33 cellular contexts compared by ENCODE assay signal in the genomic region with DNA sequence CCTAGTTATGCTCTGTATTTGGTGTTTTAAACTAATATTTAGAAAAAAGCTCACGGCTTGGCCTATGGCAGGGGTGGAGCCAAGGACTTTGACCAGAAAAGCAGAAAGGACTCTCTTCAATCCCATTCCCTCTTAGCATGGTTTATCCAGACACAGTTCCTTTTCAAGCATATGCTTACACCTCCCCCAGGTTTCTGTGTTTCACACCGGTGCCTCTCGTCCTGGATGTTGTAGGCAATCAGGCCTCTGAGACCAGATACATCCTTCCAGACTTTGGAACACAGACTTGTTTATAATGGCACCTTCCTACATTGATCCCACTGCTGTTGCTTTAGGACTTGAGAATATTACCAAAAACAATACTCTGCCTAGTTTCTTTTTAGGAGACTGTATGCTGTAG.
DNase-seq lines count a peak whose midpoint lies in the region; FAIRE-seq and TF ChIP-seq lines count a peak whose summit lies in the region.
"Had no signal": no experiment of that assay in that cellular context is flagged by ENCODE, and none has a peak within 500 bp of the region (broad histone marks: within the 10 kb centered on the region; RNA-seq: fewer than 3 reads in every experiment).

No MANE protein-coding gene starts in this region.

- no peak overlapping the region for H3K4me3 Mint-ChIP-seq in activated T-helper 1 cell treated with anti-CD3 and anti-CD28 coated beads, Interleukin-12 subunit alpha, Interleukin-12 subunit beta, Interleukin-2, Interleukin-4 antibody, amounts not matched to agents 30 ng/mL and 10 ng/mL and 1 ng/mL, durations not matched to agents 14 hours and 24 hours and 36 hours
- H3K4me3 Mint-ChIP-seq: B cell; CD14-positive monocyte; CD4-positive, alpha-beta memory T cell; CD4-positive, alpha-beta T cell; CD4-positive, CD25-positive, alpha-beta regulatory T cell; CD8-positive, alpha-beta memory T cell; CD8-positive, alpha-beta T cell had no signal

- DNase-seq in kidney: peak; percentile 25
- peak in 6 of 10 donors; percentile 13 to 73 (median 40) for DNase-seq in posterior cingulate gyrus
- no peak for DNase-seq in head of caudate nucleus
- no peak for DNase-seq in activated T-helper 1 cell treated with anti-CD3 and anti-CD28 coated beads, Interleukin-12 subunit alpha, Interleukin-12 subunit beta, Interleukin-2, Interleukin-4 antibody, amounts not matched to agents 30 ng/mL and 10 ng/mL and 1 ng/mL, durations not matched to agents 14 hours and 24 hours and 36 hours (ENCODE audit: low spot score)
- DNase-seq: 8988T; ACHN; AML-193; BE2C; C1 segment of cervical spinal cord; Caco-2; Calu3; CD4-positive, alpha-beta memory T cell; CD4-positive, alpha-beta T cell; CD4-positive, CD25-positive, alpha-beta regulatory T cell; CD8-positive, alpha-beta memory T cell; CD8-positive, alpha-beta T cell; COR-L47; DMS 273 treated with DMSO at 0.1 percent for 48 hours; DMS153; DMS53; DMS79; DMS79 treated with DMSO at 0.1 percent for 48 hours; DND-41; EL had no signal

- no peak overlapping the region for H3K9ac ChIP-seq in kidney (ENCODE audit: low read length in 2 of 2)
- H3K9ac ChIP-seq: BLaER1; BLaER1 treated with 17β-estradiol and CSF1 and Interleukin-3, amounts not matched to agents 10 nM and 100 nM had no signal

- FAIRE-seq in kidney (lab: Jason Lieb, UNC): no peak
- FAIRE-seq: A204.1, A549, D721Med had no signal

- no peaks in the 10 kb centered on the region for H3K4me1 Mint-ChIP-seq in activated T-helper 1 cell treated with anti-CD3 and anti-CD28 coated beads, Interleukin-12 subunit alpha, Interleukin-12 subunit beta, Interleukin-2, Interleukin-4 antibody, amounts not matched to agents 30 ng/mL and 10 ng/mL and 1 ng/mL, durations not matched to agents 14 hours and 24 hours and 36 hours (ENCODE audit: low read depth)
- H3K4me1 Mint-ChIP-seq: B cell; CD14-positive monocyte; CD4-positive, alpha-beta memory T cell; CD4-positive, CD25-positive, alpha-beta regulatory T cell; CD8-positive, alpha-beta memory T cell had no signal

- H3K4me3 ChIP-seq in kidney (ENCODE audit: low read length in 2 of 2): no peak overlapping the region
- H3K4me3 ChIP-seq: A549; BLaER1; BLaER1 treated with 17β-estradiol and CSF1 and Interleukin-3, amounts not matched to agents 10 nM and 100 nM had no signal

- no peaks in the 10 kb centered on the region for H3K4me1 ChIP-seq in kidney (ENCODE audit: control insufficient read depth in 1 of 2, insufficient read depth in 1 of 2, low read depth in 1 of 2, low read length in 2 of 2)
- H3K4me1 ChIP-seq: BE2C, BLaER1, Caco-2 had no signal

- no peaks in the 10 kb centered on the region for H3K9me3 ChIP-seq in kidney (ENCODE audit: control insufficient read depth in 1 of 2, low read length in 2 of 2)
- H3K9me3 ChIP-seq: A549; BE2C; BLaER1; BLaER1 treated with 17β-estradiol and CSF1 and Interleukin-3, amounts not matched to agents 10 nM and 100 nM; Caco-2 had no signal

- H3K27ac ChIP-seq in kidney (ENCODE audit: low read depth in 2 of 2, low read length in 2 of 2): no peak overlapping the region
- H3K27ac ChIP-seq: 22Rv1; BLaER1; BLaER1 treated with 17β-estradiol and CSF1 and Interleukin-3, amounts not matched to agents 10 nM and 100 nM; C4-2B had no signal

- no peaks in the 10 kb centered on the region for H3K36me3 ChIP-seq in kidney (ENCODE audit: control insufficient read depth in 1 of 2, insufficient read depth in 2 of 2, low read length in 2 of 2)
- H3K36me3 ChIP-seq: BE2C; BLaER1; BLaER1 treated with 17β-estradiol and CSF1 and Interleukin-3, amounts not matched to agents 10 nM and 100 nM had no signal

- no peak overlapping the region for H3K27ac Mint-ChIP-seq in activated T-helper 1 cell treated with anti-CD3 and anti-CD28 coated beads, Interleukin-12 subunit alpha, Interleukin-12 subunit beta, Interleukin-2, Interleukin-4 antibody, amounts not matched to agents 30 ng/mL and 10 ng/mL and 1 ng/mL, durations not matched to agents 14 hours and 24 hours and 36 hours
- H3K27ac Mint-ChIP-seq: B cell; CD4-positive, alpha-beta memory T cell; CD4-positive, alpha-beta T cell; CD4-positive, CD25-positive, alpha-beta regulatory T cell; CD8-positive, alpha-beta memory T cell; CD8-positive, alpha-beta T cell had no signal

- no peaks in the 10 kb centered on the region for H3K36me3 Mint-ChIP-seq in activated T-helper 1 cell treated with anti-CD3 and anti-CD28 coated beads, Interleukin-12 subunit alpha, Interleukin-12 subunit beta, Interleukin-2, Interleukin-4 antibody, amounts not matched to agents 30 ng/mL and 10 ng/mL and 1 ng/mL, durations not matched to agents 14 hours and 24 hours and 36 hours (ENCODE audit: low read depth)
- H3K36me3 Mint-ChIP-seq: CD14-positive monocyte; CD4-positive, alpha-beta memory T cell; CD4-positive, CD25-positive, alpha-beta regulatory T cell; CD8-positive, alpha-beta memory T cell; CD8-positive, alpha-beta T cell had no signal

- no peak for TF ChIP-seq CTCF in kidney (IDR thresholded peaks at IDR 0.05; ENCODE audit: borderline replicate concordance, extremely low read depth, insufficient read depth)

- intact Hi-C loops in kidney (cut with DNase I): no loop called here
- intact Hi-C loops in posterior cingulate gyrus (cut with DNase I): no loop called here
- intact Hi-C loops in head of caudate nucleus (cut with DNase I): no loop called here
- intact Hi-C loops in activated T-helper 1 cell treated with anti-CD3 and anti-CD28 coated beads, Interleukin-12 subunit alpha, Interleukin-12 subunit beta, Interleukin-2, Interleukin-4 antibody, amounts not matched to agents 30 ng/mL and 10 ng/mL and 1 ng/mL, durations not matched to agents 14 hours and 24 hours and 36 hours (cut with micrococcal nuclease): no loop called here

- H3K27me3 Mint-ChIP-seq in activated T-helper 1 cell treated with anti-CD3 and anti-CD28 coated beads, Interleukin-12 subunit alpha, Interleukin-12 subunit beta, Interleukin-2, Interleukin-4 antibody, amounts not matched to agents 30 ng/mL and 10 ng/mL and 1 ng/mL, durations not matched to agents 14 hours and 24 hours and 36 hours (ENCODE audit: insufficient read depth): no peaks in the 10 kb centered on the region
- H3K27me3 Mint-ChIP-seq: B cell; CD4-positive, alpha-beta memory T cell; CD4-positive, alpha-beta T cell; CD4-positive, CD25-positive, alpha-beta regulatory T cell; CD8-positive, alpha-beta memory T cell had no signal

- H3K9me3 Mint-ChIP-seq in activated T-helper 1 cell treated with anti-CD3 and anti-CD28 coated beads, Interleukin-12 subunit alpha, Interleukin-12 subunit beta, Interleukin-2, Interleukin-4 antibody, amounts not matched to agents 30 ng/mL and 10 ng/mL and 1 ng/mL, durations not matched to agents 14 hours and 24 hours and 36 hours: no peaks in the 10 kb centered on the region
- H3K9me3 Mint-ChIP-seq: CD4-positive, alpha-beta T cell had no signal

Comparison
In these comparisons a context has a peak if more than half of its experiments do, and no peak if none do; other contexts are left out.
1. DNase-seq: peak in kidney (single experiment) and posterior cingulate gyrus (6 of 10); none in head of caudate nucleus (0 of 42) and activated T-helper 1 cell treated with anti-CD3 and anti-CD28 coated beads, Interleukin-12 subunit alpha, Interleukin-12 subunit beta, Interleukin-2, Interleukin-4 antibody, amounts not matched to agents 30 ng/mL and 10 ng/mL and 1 ng/mL, durations not matched to agents 14 hours and 24 hours and 36 hours (single experiment).